In the genomic region with DNA sequence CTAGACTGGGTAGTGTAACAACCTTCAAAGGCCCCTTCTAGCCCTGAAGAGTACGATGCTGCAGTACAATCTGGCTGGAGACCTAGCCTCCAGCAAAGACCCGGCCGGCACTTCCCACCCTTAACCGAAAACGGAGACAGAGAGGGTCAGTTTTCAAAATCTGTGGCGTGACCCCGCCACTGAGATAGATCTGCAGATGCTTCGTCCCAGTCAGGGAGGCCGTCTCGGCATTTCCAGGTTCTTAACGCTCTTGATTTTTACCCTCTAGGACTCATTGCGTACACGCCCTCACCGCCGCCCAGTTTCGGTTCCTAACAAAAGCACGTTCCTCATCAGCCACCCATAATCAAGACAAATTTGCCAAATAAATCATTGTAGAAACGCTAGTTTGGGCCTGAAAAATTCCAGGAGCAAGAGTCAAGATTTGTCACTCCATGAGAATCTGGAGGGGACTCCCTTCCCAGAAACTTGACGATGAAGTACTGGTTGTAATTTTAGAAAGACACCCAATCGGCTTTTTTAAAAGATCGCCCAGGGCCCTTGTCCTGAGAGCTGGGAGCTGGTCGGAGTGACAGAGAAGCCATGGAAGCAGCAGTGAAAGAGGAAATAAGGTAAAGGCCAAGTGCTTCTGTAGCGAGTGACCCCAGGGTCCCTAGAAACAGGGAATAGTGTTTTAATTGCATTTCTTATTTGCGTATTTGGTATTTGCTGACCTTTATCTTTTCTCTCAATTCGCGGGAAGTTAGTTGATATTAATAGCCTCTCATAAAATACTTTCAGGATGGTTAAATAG, we compare ENCODE assay signal across 8 cellular contexts. TPM values are rescaled to one million over a fixed set of nuclear protein-coding genes. Genes with fewer than 3 reads are reported as not detected.
A peak's percentile ranks its signal among the peaks of the same experiment; 100 is the strongest.
DNase-seq lines count a peak whose midpoint lies in the region; ATAC-seq and TF ChIP-seq lines count a peak whose summit lies in the region.

No MANE protein-coding gene starts in this region.

- H3K27ac Mint-ChIP-seq in HFFc6, result peak overlapping the region; percentile 99

- peak overlapping the region; percentile 99 for H3K4me3 Mint-ChIP-seq in HFFc6

- H3K36me3 Mint-ChIP-seq in HFFc6 (ENCODE audit: low read depth), result peaks cover 12% of the 10 kb centered on the region

- no peaks in the 10 kb centered on the region for H3K9me3 Mint-ChIP-seq in HFFc6

- TF ChIP-seq CTCF in GM06990 (IDR thresholded peaks at IDR 0.05; ENCODE audit: insufficient read depth, low read length, poor library complexity, severe bottlenecking) (no peak), HFFc6 (IDR thresholded peaks at IDR 0.05) (no peak), colonic mucosa (IDR thresholded peaks at IDR 0.05) (no peak)

- H3K27ac ChIP-seq in colonic mucosa, result peak overlapping the region; percentile 98

- peaks cover 44% of the 10 kb centered on the region for H3K4me1 Mint-ChIP-seq in HFFc6 (ENCODE audit: low read depth)

- H3K27me3 Mint-ChIP-seq in HFFc6 (ENCODE audit: insufficient read depth), result no peaks in the 10 kb centered on the region

- H3K9me3 ChIP-seq in colonic mucosa, result no peaks in the 10 kb centered on the region

- intact Hi-C loops in colonic mucosa (cut with DNase I), result no loop called here

- H3K4me1 ChIP-seq in colonic mucosa, result peaks cover 9% of the 10 kb centered on the region

- H3K36me3 ChIP-seq in GM06990 (ENCODE audit: control insufficient read depth, insufficient read depth, low read length) (no peaks in the 10 kb centered on the region; the same call in 1 of the 2 replicates), colonic mucosa (no peaks in the 10 kb centered on the region)

- peak; percentile 56 for DNase-seq in GM06990 (ENCODE audit: extremely low read depth, insufficient read length)
- peak; percentile 74 for DNase-seq in HFFc6
- peak; percentile 31 for DNase-seq in NCI-H2029 treated with DMSO at 0.1 percent for 48 hours (lab: John Stamatoyannopoulos, UW)
- DNase-seq in activated CD4-positive, alpha-beta T cell treated with anti-CD3 and anti-CD28 coated beads for 4 hours, result peak; percentile 61 to 62
- peak; percentile 82 for DNase-seq in colonic mucosa
- DNase-seq in left lobe of liver (ENCODE audit: low spot score), result peak; percentile 65
- peak; percentile 73 to 76 for DNase-seq in stimulated activated CD4-positive, alpha-beta T cell treated with anti-CD3 and anti-CD28 coated beads, Interleukin-2, amount 100 ng/mL, for 24 hours

- ATAC-seq in left lobe of liver (peak; percentile 46), HG03565 (IDR thresholded peaks at IDR 0.05; ENCODE audit: unreplicated experiment) (no peak)

- H3K9ac ChIP-seq in colonic mucosa (ENCODE audit: low read depth in 2 of 2, low read length in 2 of 2), result peak overlapping the region; percentile 75 to 100

- H3K27me3 ChIP-seq in GM06990 (replicated peaks; ENCODE audit: control insufficient read depth, insufficient read depth, low read length), result no peaks in the 10 kb centered on the region
- H3K27me3 ChIP-seq in colonic mucosa, result no peaks in the 10 kb centered on the region

- H3K4me3 ChIP-seq in GM06990 (replicated peaks; ENCODE audit: low read depth, low read length) (peak overlapping the region; percentile 71), colonic mucosa (peak overlapping the region; percentile 58)

RNA-seq across cellular contexts. Expression of a gene that starts 0.9 kb away (rescaled TPM):
- total RNA-seq in HFFc6 (2021; fragmentation: NEBNext Ultra II Directional; extraction: Animal tissue kit (Norgen Biotek cat#: 25700)), result 10 to 100 TPM; 37.7 to 43.5 (median 40.1) TPM
- 100 to 1,000 TPM in 1 of 2 donors, 10 to 100 TPM in 1; 65.6 to 115 TPM for total RNA-seq in colonic mucosa
- 12.7 TPM for total RNA-seq in left lobe of liver

RNA-seq across cellular contexts. Expression of a gene that starts 1.1 kb away (rescaled TPM):
- total RNA-seq in HFFc6 (2021; fragmentation: NEBNext Ultra II Directional; extraction: Animal tissue kit (Norgen Biotek cat#: 25700)), result 10 to 100 TPM; 23.7 to 30.8 (median 29.5) TPM
- 10 to 100 TPM; 39.8 to 47.6 TPM for total RNA-seq in colonic mucosa
- total RNA-seq in left lobe of liver, result 33.8 TPM

Comparison
In these comparisons a context has a peak if more than half of its experiments do, and no peak if none do; other contexts are left out.
1. DNase-seq: peak in every context shown above with its lines; median percentile 82 in colonic mucosa; 74 in stimulated activated CD4-positive, alpha-beta T cell treated with anti-CD3 and anti-CD28 coated beads, Interleukin-2, amount 100 ng/mL, for 24 hours; 74 in HFFc6; 65 in left lobe of liver; 62 in activated CD4-positive, alpha-beta T cell treated with anti-CD3 and anti-CD28 coated beads for 4 hours; 56 in GM06990; 31 in NCI-H2029 treated with DMSO at 0.1 percent for 48 hours.